In the genomic region with DNA sequence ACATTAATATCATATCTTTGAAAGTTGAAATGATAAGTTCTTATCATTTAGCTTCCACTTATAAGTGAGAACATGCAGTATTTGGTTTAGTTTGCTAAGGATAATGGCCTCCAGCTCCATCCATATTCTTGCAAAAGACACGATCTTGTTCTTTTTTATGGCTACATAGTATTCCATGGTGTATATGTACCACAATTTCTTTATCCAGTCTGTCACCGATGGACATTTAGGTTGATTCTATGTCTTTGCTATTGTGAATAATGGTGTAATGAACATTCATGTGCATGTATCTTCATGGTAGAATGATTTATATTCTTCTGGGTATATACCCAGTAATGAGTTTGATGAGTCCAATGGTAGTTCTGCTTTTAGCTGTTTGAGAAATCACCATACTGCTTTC, we compare ENCODE assay signal across 35 cellular contexts.
"Had no signal": no experiment of that assay in that cellular context is flagged by ENCODE, and none has a peak within 500 bp of the region (broad histone marks: within the 10 kb centered on the region; RNA-seq: fewer than 3 reads in every experiment).

No MANE protein-coding gene starts in this region.

- H3K4me3 ChIP-seq: MG63 had no signal

- DNase-seq: Karpas-422, Kasumi-1, MG63, MM.1S, MV-4-11, NCI-H1048, NCI-H1092, NCI-H1092 treated with DMSO at 0.1 percent for 48 hours, NCI-H1105, NCI-H1105 treated with DMSO at 0.1 percent for 48 hours, NCI-H1417, NCI-H1417 treated with DMSO at 0.1 percent for 48 hours, NCI-H1436, NCI-H1436 treated with DMSO at 0.1 percent for 48 hours, NCI-H146, NCI-H1694, NCI-H1694 treated with DMSO at 0.1 percent for 48 hours, NCI-H187, NCI-H187 treated with DMSO at 0.1 percent for 48 hours, NCI-H1930, NCI-H2029, NCI-H2029 treated with DMSO at 0.1 percent for 48 hours, NCI-H2081, NCI-H2081 treated with DMSO at 0.1 percent for 48 hours, NCI-H2107, NCI-H2171, NCI-H2171 treated with DMSO at 0.1 percent for 48 hours, NCI-H2227 treated with DMSO at 0.1 percent for 48 hours, NCI-H226, NCI-H345, NCI-H446, NCI-H446 treated with DMSO at 0.1 percent for 48 hours, NCI-H510A, NCI-H510A treated with DMSO at 0.1 percent for 48 hours, NCI-H524 had no signal

- H3K27me3 ChIP-seq: MG63 had no signal

- H3K36me3 ChIP-seq: MG63 had no signal
